ENCODE assay signal across 39 cellular contexts in genomic region chr10:116312534-116312933, GRCh38. TPM values are rescaled to one million over a fixed set of nuclear protein-coding genes. Genes with fewer than 3 reads are reported as not detected.
"Had no signal": no experiment of that assay in that cellular context is flagged by ENCODE, and none has a peak within 500 bp of the region (broad histone marks: within the 10 kb centered on the region; RNA-seq: fewer than 3 reads in every experiment).

No MANE protein-coding gene starts in this region.

- H3K4me3 ChIP-seq: ascending aorta, pancreas, prostate gland, skin epidermis, uterus had no signal

- H3K27me3 ChIP-seq: ascending aorta, brain microvascular endothelial cell, pancreas, uterus had no signal

- H3K36me3 ChIP-seq: ascending aorta, brain microvascular endothelial cell, pancreas, prostate gland, uterus, WERI-Rb-1 had no signal

- H3K9me3 ChIP-seq: ascending aorta, pancreas, prostate gland, uterus had no signal

- ATAC-seq: left cardiac atrium; naive thymus-derived CD4-positive, alpha-beta T cell; pancreas; sciatic nerve; stimulated activated effector memory CD8-positive, alpha-beta T cell treated with anti-CD3 and anti-CD28 coated beads, Interleukin-12 subunit alpha, Interleukin-12 subunit beta, amount 100 ng/mL, for 72 hours had no signal

- H3K4me1 ChIP-seq: ascending aorta, pancreas, prostate gland, uterus had no signal

- H3K27ac ChIP-seq: ascending aorta, brain microvascular endothelial cell, pancreas, prostate gland, skin epidermis, uterus, WERI-Rb-1 had no signal

- DNase-seq: activated CD4-positive, alpha-beta memory T cell treated with anti-CD3 and anti-CD28 coated beads for 36 hours; activated CD4-positive, CD25-positive, alpha-beta regulatory T cell treated with anti-CD3 and anti-CD28 coated beads, Interleukin-2, amount 50 U/mL, for 72 hours; activated CD8-positive, alpha-beta memory T cell treated with anti-CD3 and anti-CD28 coated beads, Interleukin-2, amount 50 U/mL, for 4 hours; activated gamma-delta T cell; activated naive CD4-positive, alpha-beta T cell treated with anti-CD3 and anti-CD28 coated beads, Interleukin-2, amount 10 ng/mL, durations not matched to agents 7 days and 5 days; activated naive CD8-positive, alpha-beta T cell treated with anti-CD3 and anti-CD28 coated beads, Interleukin-2, amount 10 ng/mL, durations not matched to agents 7 days and 5 days; activated T-cell treated with anti-CD3 and anti-CD28 coated beads, Interleukin-2, amount 50 U/mL, for 24 hours; brain microvascular endothelial cell; cortex of kidney; head of caudate nucleus; left cardiac atrium; mammary epithelial cell; naive thymus-derived CD4-positive, alpha-beta T cell; nucleus accumbens; pancreas; retina; stimulated activated CD4-positive, alpha-beta T cell treated with anti-CD3 and anti-CD28 coated beads, Interleukin-12 subunit alpha, Interleukin-12 subunit beta, amount 100 ng/mL, for 4 hours; stimulated activated CD4-positive, alpha-beta T cell treated with anti-CD3 and anti-CD28 coated beads, Interleukin-4, amount 100 ng/mL, for 24 hours; T1000; uterus; WERI-Rb-1 had no signal

RNA-seq across cellular contexts. Expression of gene CCDC172, which starts 11.7 kb away (rescaled TPM):
- total RNA-seq: activated CD4-positive, alpha-beta memory T cell treated with anti-CD3 and anti-CD28 coated beads for 36 hours; activated CD4-positive, alpha-beta T cell treated with anti-CD3 and anti-CD28 coated beads, Interleukin-2, amount 10 ng/mL, durations not matched to agents 24 days and 14 days; activated CD8-positive, alpha-beta memory T cell treated with anti-CD3 and anti-CD28 coated beads for 36 hours; activated naive CD8-positive, alpha-beta T cell treated with anti-CD3 and anti-CD28 coated beads, Interleukin-2, amount 10 ng/mL, durations not matched to agents 7 days and 5 days; ascending aorta; cardiac septum; chondrocyte; endothelial cell of umbilical vein; fibroblast of lung; fibroblast of villous mesenchyme; left cardiac atrium; liver; mammary epithelial cell; mesothelial cell of epicardium; naive thymus-derived CD4-positive, alpha-beta T cell; neural crest cell; pancreas; sciatic nerve; subcutaneous adipose tissue; uterus had no signal
- polyA plus RNA-seq: endothelial cell of umbilical vein; esophagus; fibroblast of lung; keratinocyte; liver; mammary epithelial cell; naive thymus-derived CD4-positive, alpha-beta T cell; pancreas had no signal

RNA-seq across cellular contexts. Expression of gene GFRA1, which starts 39.5 kb away (rescaled TPM):
- total RNA-seq: activated CD4-positive, alpha-beta memory T cell treated with anti-CD3 and anti-CD28 coated beads for 36 hours; activated CD4-positive, alpha-beta T cell treated with anti-CD3 and anti-CD28 coated beads, Interleukin-2, amount 10 ng/mL, durations not matched to agents 24 days and 14 days; activated CD8-positive, alpha-beta memory T cell treated with anti-CD3 and anti-CD28 coated beads for 36 hours; activated naive CD8-positive, alpha-beta T cell treated with anti-CD3 and anti-CD28 coated beads, Interleukin-2, amount 10 ng/mL, durations not matched to agents 7 days and 5 days; naive thymus-derived CD4-positive, alpha-beta T cell had no signal
- polyA plus RNA-seq: keratinocyte; naive thymus-derived CD4-positive, alpha-beta T cell had no signal
